14 cellular contexts compared by ENCODE assay signal in the genomic region with DNA sequence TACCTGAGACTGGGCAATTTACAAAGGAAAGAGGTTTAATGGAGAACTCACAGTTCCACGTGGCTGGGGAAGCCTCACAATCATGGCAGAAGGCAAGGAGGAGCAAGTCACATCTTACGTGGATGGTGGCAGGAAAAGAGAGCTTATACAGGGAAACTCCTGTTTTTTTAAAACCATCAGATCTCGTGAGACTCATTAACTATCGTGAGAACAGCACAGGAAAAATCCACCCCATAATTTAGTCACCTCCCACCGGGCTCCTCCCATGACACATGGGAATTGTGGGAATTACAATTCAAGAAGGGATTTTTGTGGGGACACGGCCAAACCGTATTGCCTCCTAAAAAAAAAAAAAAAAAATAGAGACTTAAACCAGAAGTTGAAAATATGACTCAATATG. TPM values are rescaled to one million over a fixed set of nuclear protein-coding genes. Genes with fewer than 3 reads are reported as not detected.
"Had no signal": no experiment of that assay in that cellular context is flagged by ENCODE, and none has a peak within 500 bp of the region (broad histone marks: within the 10 kb centered on the region; RNA-seq: fewer than 3 reads in every experiment).

No MANE protein-coding gene starts in this region.

RNA-seq across cellular contexts. Expression of gene PLPPR1, which starts 11.1 kb away (rescaled TPM):
- total RNA-seq: activated naive CD4-positive, alpha-beta T cell treated with anti-CD3 and anti-CD28 coated beads for 36 hours; activated naive CD4-positive, alpha-beta T cell treated with anti-CD3 and anti-CD28 coated beads, Interleukin-2, amount 50 U/mL, for 72 hours; activated naive CD8-positive, alpha-beta T cell treated with anti-CD3 and anti-CD28 coated beads for 36 hours; activated naive CD8-positive, alpha-beta T cell treated with anti-CD3 and anti-CD28 coated beads, Interleukin-2, amount 10 ng/mL, durations not matched to agents 7 days and 5 days; activated T-cell treated with anti-CD3 and anti-CD28 coated beads, Interleukin-2, amount 50 U/mL, for 4 hours; activated T-helper 1 cell treated with anti-CD3 and anti-CD28 coated beads, Interleukin-12 subunit alpha, Interleukin-12 subunit beta, Interleukin-2, Interleukin-4 antibody, amounts not matched to agents 30 ng/mL and 10 ng/mL and 1 ng/mL, durations not matched to agents 14 hours and 24 hours and 36 hours; activated T-helper 17 cell treated with anti-CD3 and anti-CD28 coated beads, Interleukin-2, amount 50 U/mL, for 72 hours; activated T-helper 2 cell treated with anti-CD3 and anti-CD28 coated beads, Interferon-gamma antibody, Interleukin-2, Interleukin-4, amounts not matched to agents 10 μg/mL and 5 μg/mL and 100 μg/mL, durations not matched to agents 14 hours and 24 hours and 36 hours; aorta; ascending aorta; astrocyte; bronchial epithelial cell; cardiac septum; chondrocyte had no signal
- polyA plus RNA-seq: aorta had no signal
